ENCODE assay signal across 23 cellular contexts in the genomic region with DNA sequence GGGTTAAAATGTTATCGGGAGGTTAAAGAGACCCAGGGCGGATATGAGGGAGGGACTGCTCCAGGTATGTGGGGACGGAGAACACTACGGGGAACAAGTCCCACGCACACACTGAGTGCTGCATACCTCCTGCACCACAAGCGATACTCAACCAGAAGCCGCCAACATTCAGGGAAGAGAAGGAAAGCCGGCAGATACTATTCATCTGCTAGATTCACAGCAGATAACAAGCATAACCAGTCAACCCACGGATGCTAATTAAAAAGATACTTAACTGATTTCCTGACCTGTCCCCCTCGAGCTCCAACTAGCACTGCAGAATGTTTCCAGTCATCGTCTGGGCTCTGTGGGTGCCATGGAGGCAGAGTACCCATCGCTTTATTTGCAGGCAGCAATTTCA.
"Had no signal": no experiment of that assay in that cellular context is flagged by ENCODE, and none has a peak within 500 bp of the region (broad histone marks: within the 10 kb centered on the region; RNA-seq: fewer than 3 reads in every experiment).

No MANE protein-coding gene starts in this region.

- H3K27me3 ChIP-seq: ovary, sigmoid colon, thyroid gland had no signal

- H3K4me3 ChIP-seq: esophagus squamous epithelium, left lung, lower lobe of right lung, ovary, psoas muscle, sigmoid colon, stomach, thyroid gland had no signal

- H3K27ac Mint-ChIP-seq: effector memory CD8-positive, alpha-beta T cell; naive thymus-derived CD8-positive, alpha-beta T cell; nephron progenitor cell; stimulated activated effector memory CD8-positive, alpha-beta T cell treated with anti-CD3 and anti-CD28 coated beads, Interleukin-12 subunit alpha, Interleukin-12 subunit beta, amount 100 ng/mL, for 72 hours had no signal

- H3K9me3 ChIP-seq: esophagus squamous epithelium, heart right ventricle, left lung, lower lobe of right lung, ovary, psoas muscle, sigmoid colon, stomach, thyroid gland had no signal

- ATAC-seq: effector memory CD8-positive, alpha-beta T cell; left lung; lower lobe of right lung; naive thymus-derived CD8-positive, alpha-beta T cell had no signal

- H3K36me3 ChIP-seq: esophagus squamous epithelium, heart right ventricle, left lung, lower lobe of right lung, ovary, sigmoid colon, stomach, thyroid gland had no signal

- H3K36me3 Mint-ChIP-seq: naive thymus-derived CD8-positive, alpha-beta T cell; stimulated activated effector memory CD8-positive, alpha-beta T cell treated with anti-CD3 and anti-CD28 coated beads, Interleukin-12 subunit alpha, Interleukin-12 subunit beta, amount 100 ng/mL, for 72 hours had no signal

- H3K4me3 Mint-ChIP-seq: effector memory CD8-positive, alpha-beta T cell; naive thymus-derived CD8-positive, alpha-beta T cell; nephron progenitor cell; stimulated activated effector memory CD8-positive, alpha-beta T cell treated with anti-CD3 and anti-CD28 coated beads, Interleukin-12 subunit alpha, Interleukin-12 subunit beta, amount 100 ng/mL, for 72 hours had no signal

- H3K27ac ChIP-seq: esophagus squamous epithelium, heart right ventricle, left lung, lower lobe of right lung, ovary, psoas muscle, sigmoid colon, stomach, thyroid gland had no signal

- DNase-seq: cortex of kidney; effector memory CD8-positive, alpha-beta T cell; erythroblast; esophagus squamous epithelium; foreskin melanocyte; glutamatergic neuron; heart right ventricle; hippocampal formation; left lung; lower lobe of right lung; naive thymus-derived CD8-positive, alpha-beta T cell; nucleus accumbens; psoas muscle; sigmoid colon; stimulated activated CD4-positive, alpha-beta T cell treated with anti-CD3 and anti-CD28 coated beads, Interleukin-2, amount 100 ng/mL, for 24 hours; stimulated activated CD4-positive, alpha-beta T cell treated with anti-CD3 and anti-CD28 coated beads, Interleukin-4, amount 100 ng/mL, for 24 hours; stimulated activated naive CD4-positive, alpha-beta T cell treated with Interleukin-2 at 50 U/mL for 16 hours; stomach; thyroid gland; trophoblast cell had no signal

- H3K9me3 Mint-ChIP-seq: effector memory CD8-positive, alpha-beta T cell; naive thymus-derived CD8-positive, alpha-beta T cell; nephron progenitor cell; stimulated activated effector memory CD8-positive, alpha-beta T cell treated with anti-CD3 and anti-CD28 coated beads, Interleukin-12 subunit alpha, Interleukin-12 subunit beta, amount 100 ng/mL, for 72 hours had no signal
